Comparison of ENCODE assay signal across 17 cellular contexts in genomic region chr6:107988570-107988969, GRCh38.
"Had no signal": no experiment of that assay in that cellular context is flagged by ENCODE, and none has a peak within 500 bp of the region (broad histone marks: within the 10 kb centered on the region; RNA-seq: fewer than 3 reads in every experiment).

No MANE protein-coding gene starts in this region.

- H3K36me3 Mint-ChIP-seq: naive thymus-derived CD4-positive, alpha-beta T cell had no signal

- H3K27me3 ChIP-seq: heart left ventricle, right atrium auricular region, sigmoid colon, thyroid gland, upper lobe of left lung, uterus had no signal

- ATAC-seq: esophagus mucosa; heart left ventricle; left colon; left ventricle myocardium superior; naive thymus-derived CD4-positive, alpha-beta T cell had no signal

- H3K9me3 Mint-ChIP-seq: naive thymus-derived CD4-positive, alpha-beta T cell had no signal

- H3K27ac ChIP-seq: coronary artery, heart left ventricle, right atrium auricular region, sigmoid colon, skin epidermis, thyroid gland, upper lobe of left lung, uterus had no signal

- DNase-seq: effector CD4-positive, alpha-beta T cell; heart left ventricle; hippocampal formation; left colon; left ventricle myocardium superior; naive thymus-derived CD4-positive, alpha-beta T cell; nephron progenitor cell; sigmoid colon; stimulated activated CD4-positive, alpha-beta T cell treated with anti-CD3 and anti-CD28 coated beads, Interleukin-2, amount 100 ng/mL, for 24 hours; stimulated activated naive CD4-positive, alpha-beta T cell; thyroid gland; upper lobe of left lung; uterus had no signal

- H3K4me3 ChIP-seq: coronary artery, heart left ventricle, right atrium auricular region, sigmoid colon, skin epidermis, thyroid gland, upper lobe of left lung, uterus had no signal

- H3K4me1 ChIP-seq: heart left ventricle, right atrium auricular region, sigmoid colon, thyroid gland, upper lobe of left lung, uterus had no signal

- H3K9me3 ChIP-seq: sigmoid colon, thyroid gland, upper lobe of left lung, uterus had no signal

- H3K27ac Mint-ChIP-seq: naive thymus-derived CD4-positive, alpha-beta T cell; nephron progenitor cell had no signal

- H3K4me3 Mint-ChIP-seq: naive thymus-derived CD4-positive, alpha-beta T cell; nephron progenitor cell had no signal

- H3K36me3 ChIP-seq: heart left ventricle, right atrium auricular region, sigmoid colon, thyroid gland, upper lobe of left lung, uterus had no signal
